In the genomic region with DNA sequence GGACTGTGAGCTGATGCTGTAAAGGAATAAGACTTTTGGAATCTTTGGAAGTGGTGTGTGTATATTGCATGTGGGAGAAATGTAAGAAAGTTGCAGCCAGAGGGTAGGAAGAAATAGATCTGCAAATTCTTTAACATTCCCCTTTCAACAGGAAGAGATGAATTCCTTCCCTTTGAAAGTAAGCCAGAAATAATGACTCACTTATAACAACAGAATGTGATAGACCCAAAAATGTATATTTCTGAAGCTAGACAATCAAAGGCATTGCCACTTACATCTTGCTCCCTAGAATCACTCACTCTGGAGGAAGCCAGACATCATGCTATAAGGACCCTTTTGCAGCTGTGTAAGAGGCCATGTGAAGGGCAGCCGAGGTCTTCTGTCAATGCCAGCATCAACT, we compare ENCODE assay signal across 21 cellular contexts. TPM values are rescaled to one million over a fixed set of nuclear protein-coding genes. Genes with fewer than 3 reads are reported as not detected.
"Had no signal": no experiment of that assay in that cellular context is flagged by ENCODE, and none has a peak within 500 bp of the region (broad histone marks: within the 10 kb centered on the region; RNA-seq: fewer than 3 reads in every experiment).

No MANE protein-coding gene starts in this region.

- H3K9me3 ChIP-seq: adrenal gland, body of pancreas, pancreas, tibial artery, vagina had no signal

- H3K27ac ChIP-seq: adrenal gland, body of pancreas, pancreas, tibial artery, vagina had no signal

- ATAC-seq: body of pancreas; esophagus mucosa; left lobe of liver; pancreas; stimulated activated effector memory CD8-positive, alpha-beta T cell treated with anti-CD3 and anti-CD28 coated beads, Interleukin-12 subunit alpha, Interleukin-12 subunit beta, amount 100 ng/mL, for 72 hours had no signal

- H3K4me2 ChIP-seq: smooth muscle cell had no signal

- H3K36me3 ChIP-seq: adrenal gland, pancreas, tibial artery, vagina had no signal

- H3K9me3 Mint-ChIP-seq: activated B cell treated with CpG ODN at 0.5 μM for 24 hours; activated CD4-positive, alpha-beta T cell treated with anti-CD3 and anti-CD28 coated beads, Interleukin-2, amount 10 ng/mL, durations not matched to agents 7 days and 5 days; activated naive CD4-positive, alpha-beta T cell treated with anti-CD3 and anti-CD28 coated beads, Interleukin-2, amount 10 ng/mL, durations not matched to agents 7 days and 5 days; activated T-helper 2 cell treated with anti-CD3 and anti-CD28 coated beads, Interferon-gamma antibody, Interleukin-2, Interleukin-4, amounts not matched to agents 10 μg/mL and 5 μg/mL and 100 μg/mL, durations not matched to agents 14 hours and 24 hours and 36 hours; stimulated activated effector memory CD8-positive, alpha-beta T cell treated with anti-CD3 and anti-CD28 coated beads, Interleukin-12 subunit alpha, Interleukin-12 subunit beta, amount 100 ng/mL, for 72 hours; T-helper 1 cell treated with Interleukin-12 subunit alpha and Interleukin-12 subunit beta and Interleukin-4 antibody, amounts not matched to agents 30 μg/mL and 1 μg/mL, for 36 hours had no signal

- H3K4me1 ChIP-seq: adrenal gland, body of pancreas, pancreas, tibial artery, vagina had no signal

- H3K4me3 ChIP-seq: adrenal gland, body of pancreas, pancreas, smooth muscle cell, tibial artery, vagina had no signal

- H3K27me3 ChIP-seq: adrenal gland, body of pancreas, pancreas, vagina had no signal

- FAIRE-seq: islet of Langerhans, pancreas, TTC549 had no signal

- H3K36me3 Mint-ChIP-seq: activated naive CD4-positive, alpha-beta T cell treated with anti-CD3 and anti-CD28 coated beads, Interleukin-2, amount 10 ng/mL, durations not matched to agents 7 days and 5 days; stimulated activated effector memory CD8-positive, alpha-beta T cell treated with anti-CD3 and anti-CD28 coated beads, Interleukin-12 subunit alpha, Interleukin-12 subunit beta, amount 100 ng/mL, for 72 hours had no signal

- H3K4me1 Mint-ChIP-seq: activated B cell treated with CpG ODN at 0.5 μM for 24 hours; activated naive CD4-positive, alpha-beta T cell treated with anti-CD3 and anti-CD28 coated beads, Interleukin-2, amount 10 ng/mL, durations not matched to agents 7 days and 5 days; stimulated activated effector memory CD8-positive, alpha-beta T cell treated with anti-CD3 and anti-CD28 coated beads, Interleukin-12 subunit alpha, Interleukin-12 subunit beta, amount 100 ng/mL, for 72 hours had no signal

- DNase-seq: activated B cell treated with CpG ODN at 0.5 μM for 24 hours; activated CD4-positive, alpha-beta T cell treated with anti-CD3 and anti-CD28 coated beads, Interleukin-2, amount 10 ng/mL, durations not matched to agents 7 days and 5 days; activated naive CD4-positive, alpha-beta T cell treated with anti-CD3 and anti-CD28 coated beads, Interleukin-2, amount 10 ng/mL, durations not matched to agents 7 days and 5 days; activated T-cell treated with anti-CD3 and anti-CD28 coated beads for 4 hours; adrenal gland; body of pancreas; foreskin melanocyte; head of caudate nucleus; mesenchymal stem cell; pancreas; tibial artery had no signal

- H3K27ac Mint-ChIP-seq: activated B cell treated with CpG ODN at 0.5 μM for 24 hours; activated CD4-positive, alpha-beta T cell treated with anti-CD3 and anti-CD28 coated beads, Interleukin-2, amount 10 ng/mL, durations not matched to agents 7 days and 5 days; activated naive CD4-positive, alpha-beta T cell treated with anti-CD3 and anti-CD28 coated beads, Interleukin-2, amount 10 ng/mL, durations not matched to agents 7 days and 5 days; activated T-helper 2 cell treated with anti-CD3 and anti-CD28 coated beads, Interferon-gamma antibody, Interleukin-2, Interleukin-4, amounts not matched to agents 10 μg/mL and 5 μg/mL and 100 μg/mL, durations not matched to agents 14 hours and 24 hours and 36 hours; stimulated activated effector memory CD8-positive, alpha-beta T cell treated with anti-CD3 and anti-CD28 coated beads, Interleukin-12 subunit alpha, Interleukin-12 subunit beta, amount 100 ng/mL, for 72 hours; T-helper 1 cell treated with Interleukin-12 subunit alpha and Interleukin-12 subunit beta and Interleukin-4 antibody, amounts not matched to agents 30 μg/mL and 1 μg/mL, for 36 hours had no signal

- H3K4me3 Mint-ChIP-seq: activated B cell treated with CpG ODN at 0.5 μM for 24 hours; activated CD4-positive, alpha-beta T cell treated with anti-CD3 and anti-CD28 coated beads, Interleukin-2, amount 10 ng/mL, durations not matched to agents 7 days and 5 days; activated naive CD4-positive, alpha-beta T cell treated with anti-CD3 and anti-CD28 coated beads, Interleukin-2, amount 10 ng/mL, durations not matched to agents 7 days and 5 days; stimulated activated effector memory CD8-positive, alpha-beta T cell treated with anti-CD3 and anti-CD28 coated beads, Interleukin-12 subunit alpha, Interleukin-12 subunit beta, amount 100 ng/mL, for 72 hours; T-helper 1 cell treated with Interleukin-12 subunit alpha and Interleukin-12 subunit beta and Interleukin-4 antibody, amounts not matched to agents 30 μg/mL and 1 μg/mL, for 36 hours had no signal

RNA-seq across cellular contexts. Expression of a gene that starts 9.8 kb away (rescaled TPM):
- total RNA-seq: activated B cell treated with CpG ODN at 0.5 μM for 24 hours, dermis microvascular lymphatic vessel endothelial cell, left lobe of liver, smooth muscle cell, vagina had no signal
- polyA plus RNA-seq: pancreas, smooth muscle cell had no signal
